ENCODE assay signal across 2 cellular contexts in genomic region chr18:6297875-6298274, GRCh38.
A peak's percentile ranks its signal among the peaks of the same experiment; 100 is the strongest.
TF ChIP-seq lines count a peak whose summit lies in the region.

No MANE protein-coding gene starts in this region.

TF ChIP-seq in HepG2, 621 proteins besides CTCF, POLR2A, EP300 and RAD21:
- TF ChIP-seq MAFK (conservative IDR thresholded peaks at IDR 0.05 in 1 of 2, IDR thresholded peaks at IDR 0.05 in 1 of 2; ENCODE audit: low read length in 2 of 2): peak; percentile 95 to 98
- peak; percentile 97 for TF ChIP-seq MAFF (IDR thresholded peaks at IDR 0.05; ENCODE audit: low read depth, low read length)
- no peak for TF ChIP-seq ZNF749 (CRISPR knock-in tag; IDR thresholded peaks at IDR 0.05; ENCODE audit: borderline replicate concordance)

TF ChIP-seq in K562, 482 proteins besides CTCF, POLR2A, EP300 and RAD21 (continued from another document):
- no peak for TF ChIP-seq HMBOX1 (IDR thresholded peaks at IDR 0.05)
- no peak for TF ChIP-seq TAF9B (IDR thresholded peaks at IDR 0.05; ENCODE audit: partially characterized antibody)
- TF ChIP-seq SMAD2 (IDR thresholded peaks at IDR 0.05; ENCODE audit: low read depth, low read length): no peak
- TF ChIP-seq RNF219 (CRISPR knock-in tag; IDR thresholded peaks at IDR 0.05): no peak
- TF ChIP-seq C11orf30 (IDR thresholded peaks at IDR 0.05; ENCODE audit: low read depth): peak; percentile 48; the same call in 1 of the 2 replicates
- TF ChIP-seq MAFG (tag; conservative IDR thresholded peaks at IDR 0.05): peak; percentile 68
- peak; percentile 90 for TF ChIP-seq MAFK (IDR thresholded peaks at IDR 0.05; ENCODE audit: low read length)
- TF ChIP-seq ZNF518B (CRISPR knock-in tag; IDR thresholded peaks at IDR 0.05): no peak
- no peak for TF ChIP-seq NEUROD1 (IDR thresholded peaks at IDR 0.05; ENCODE audit: borderline replicate concordance, low read depth, low read length, partially characterized antibody)
- TF ChIP-seq SLC30A9 (CRISPR knock-in tag; IDR thresholded peaks at IDR 0.05): no peak
- TF ChIP-seq MCM5 (IDR thresholded peaks at IDR 0.05; ENCODE audit: low read depth): no peak
- peak; percentile 79 for TF ChIP-seq ZNF316 (IDR thresholded peaks at IDR 0.05)
- no peak for TF ChIP-seq RB1 (IDR thresholded peaks at IDR 0.05; ENCODE audit: low read depth)
